Comparison of ENCODE assay signal across 8 cellular contexts in the genomic region with DNA sequence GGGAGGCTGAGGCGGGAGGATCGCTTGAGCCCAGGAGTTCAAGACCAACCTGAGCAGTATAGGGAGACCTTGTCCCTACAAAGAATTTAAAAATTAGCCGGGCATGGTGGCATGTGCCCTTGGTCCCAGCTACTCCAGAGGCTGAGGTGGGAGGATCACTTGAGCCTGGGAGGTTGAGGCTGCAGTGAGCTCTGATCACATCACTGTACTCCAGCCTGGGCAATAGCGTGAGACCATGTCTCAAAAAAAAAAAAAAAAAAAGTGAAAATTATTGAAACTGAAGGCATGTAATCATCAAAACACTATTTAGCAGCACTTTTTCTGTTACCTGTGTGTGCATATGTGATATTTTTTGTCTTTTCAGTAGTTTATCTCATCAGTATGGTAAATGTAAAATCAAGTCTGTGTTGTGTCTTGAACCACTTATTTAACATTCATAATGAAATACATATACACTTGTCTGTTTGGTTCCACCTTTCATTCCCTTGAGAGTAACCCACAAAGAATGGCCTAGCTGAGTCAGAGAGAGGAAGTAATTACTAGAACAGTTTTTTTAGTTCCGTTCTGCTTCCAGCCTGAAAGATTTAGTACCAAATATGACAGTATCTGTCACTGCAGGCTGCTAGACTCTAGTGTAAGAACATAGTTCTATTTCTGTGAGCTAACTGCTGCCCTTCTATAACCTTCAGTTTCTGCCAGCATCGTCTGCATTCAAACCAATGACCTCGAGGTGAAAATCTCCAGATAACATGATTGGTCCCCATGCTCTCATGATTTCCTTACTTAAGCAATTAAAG.
A peak's percentile ranks its signal among the peaks of the same experiment; 100 is the strongest.
DNase-seq lines count a peak whose midpoint lies in the region; FAIRE-seq and TF ChIP-seq lines count a peak whose summit lies in the region.

No MANE protein-coding gene starts in this region.

- peaks cover 16% of the 10 kb centered on the region for H3K4me1 ChIP-seq in Loucy (ENCODE audit: insufficient read depth, low read length, poor library complexity, severe bottlenecking)
- peaks cover 0 to 22% (median 17%) of the 10 kb centered on the region in 4 donors for H3K4me1 ChIP-seq in sigmoid colon
- H3K4me1 ChIP-seq in H9 (ENCODE audit: insufficient read depth, low read length): no peaks in the 10 kb centered on the region

- H3K79me1 ChIP-seq in H9 (ENCODE audit: insufficient read depth, low read depth, low read length, poor library complexity, severe bottlenecking): peaks cover 7% of the 10 kb centered on the region

- peak overlapping the region; percentile 53 for H2AFZ ChIP-seq in Loucy (ENCODE audit: low read length)
- no peak overlapping the region for H2AFZ ChIP-seq in H9 (ENCODE audit: low read length)

- peaks cover 6% of the 10 kb centered on the region; the same call in 1 of the 2 replicates for H3F3A ChIP-seq in Loucy (ENCODE audit: low read depth)

- H3K4me3 Mint-ChIP-seq in H9: no peak overlapping the region

- H3K14ac ChIP-seq in H9 (ENCODE audit: insufficient read depth, low read length): no peak overlapping the region

- H3K4me3 ChIP-seq in Loucy (ENCODE audit: low read length, poor library complexity, severe bottlenecking) (peak overlapping the region; percentile 44), bronchial epithelial cell (ENCODE audit: low read depth, low read length) (no peak overlapping the region), sigmoid colon (no peak overlapping the region)

- no peak overlapping the region for H3K23ac ChIP-seq in H9 (ENCODE audit: insufficient read length, low read depth, low read length)

- no peaks in the 10 kb centered on the region for H3K9me2 ChIP-seq in Loucy (replicated peaks; ENCODE audit: low read depth, low read length)

- no peak overlapping the region for H2BK15ac ChIP-seq in H9 (ENCODE audit: low read depth, low read length)

- H3K27ac Mint-ChIP-seq in H9: peak overlapping the region in 1 of 3 experiments; percentile 29; a peak in 3 of 7 replicates

- H3K27me3 ChIP-seq in Loucy (ENCODE audit: insufficient read depth, low read length, poor library complexity, severe bottlenecking) (no peaks in the 10 kb centered on the region), bronchial epithelial cell (ENCODE audit: control insufficient read depth, insufficient read depth, low read length) (no peaks in the 10 kb centered on the region), sigmoid colon (no peaks in the 10 kb centered on the region), H9 (ENCODE audit: insufficient read depth, low read length) (no peaks in the 10 kb centered on the region)

- no peaks in the 10 kb centered on the region for H4K20me1 ChIP-seq in Loucy (ENCODE audit: insufficient read depth, low read length, poor library complexity, severe bottlenecking)
- H4K20me1 ChIP-seq in H9 (ENCODE audit: control insufficient read depth, insufficient read depth, insufficient read length): no peaks in the 10 kb centered on the region

- no peak overlapping the region for H2BK5ac ChIP-seq in H9 (ENCODE audit: insufficient read length, low read length)

- 65 to 78% methylated on average over 7 of the region's 7 CpGs for WGBS in sigmoid colon, 2 donors
- no CpG with 5 or more reads among the region's 7 CpGs for WGBS in H9 (ENCODE audit: extremely low coverage, insufficient read length, low lambda C conversion rate)

- H2BK120ac ChIP-seq in H9 (ENCODE audit: low read depth, low read length, poor library complexity, severe bottlenecking): no peak overlapping the region

- H3K4ac ChIP-seq in H9 (ENCODE audit: low read depth, low read length): no peak overlapping the region

- no peak overlapping the region for H2BK12ac ChIP-seq in H9 (ENCODE audit: insufficient read length, low read depth, low read length)

- H3K36me3 Mint-ChIP-seq in H9 (ENCODE audit: insufficient read depth in 1 of 3, low read depth in 3 of 3): peaks cover 21 to 46% (median 37%) of the 10 kb centered on the region in 3 experiments

- H3K56ac ChIP-seq in H9 (ENCODE audit: insufficient read length, low read depth, low read length): no peak overlapping the region

- H3T11ph ChIP-seq in H9 (ENCODE audit: low read length): no peak overlapping the region

- H3K23me2 ChIP-seq in H9 (ENCODE audit: insufficient read length, low read depth, low read length, poor library complexity, severe bottlenecking): no peaks in the 10 kb centered on the region

- no peak for TF ChIP-seq CTCF in Loucy (conservative IDR thresholded peaks at IDR 0.05; ENCODE audit: low read length)
- no peak for TF ChIP-seq CTCF in bronchial epithelial cell (IDR thresholded peaks at IDR 0.05; ENCODE audit: insufficient read depth, low read length, severe bottlenecking)
- no peak for TF ChIP-seq CTCF in sigmoid colon (IDR thresholded peaks at IDR 0.05)
- TF ChIP-seq CTCF in H9 (conservative IDR thresholded peaks at IDR 0.05): no peak

- no peak overlapping the region for H4K91ac ChIP-seq in H9 (ENCODE audit: insufficient read length, low read depth, low read length)

- no peaks in the 10 kb centered on the region for H3K79me2 ChIP-seq in Loucy (ENCODE audit: insufficient read depth, low read length)
- H3K79me2 ChIP-seq in H9 (ENCODE audit: insufficient read depth, low read length): peaks cover 7% of the 10 kb centered on the region; the same call in 1 of the 2 replicates

- H2BK20ac ChIP-seq in H9 (ENCODE audit: low read depth, low read length, poor library complexity, severe bottlenecking): no peak overlapping the region

- TF ChIP-seq POLR2A in sigmoid colon (IDR thresholded peaks at IDR 0.05): no peak

- no peaks in the 10 kb centered on the region for H3K27me3 Mint-ChIP-seq in H9 (ENCODE audit: low read depth)

- peak; percentile 64 for DNase-seq in GM18507 (ENCODE audit: extremely low spot score, insufficient read length, low read depth)
- peak; percentile 25 for DNase-seq in H4 (ENCODE audit: low spot score)
- DNase-seq in bronchial epithelial cell (ENCODE audit: low read depth): peak; percentile 43
- DNase-seq in sigmoid colon: no peak
- no peak for DNase-seq in H9
- DNase-seq in activated gamma-delta T cell (lab: John Stamatoyannopoulos, UW): no peak
- DNase-seq in NCI-H82 (lab: John Stamatoyannopoulos, UW): no peak

- no peaks in the 10 kb centered on the region for H3K9me3 ChIP-seq in Loucy (ENCODE audit: insufficient read depth, low read depth, low read length)
- no peaks in the 10 kb centered on the region for H3K9me3 ChIP-seq in sigmoid colon
- H3K9me3 ChIP-seq in H9 (ENCODE audit: control insufficient read depth, low read depth, low read length): no peaks in the 10 kb centered on the region

- H3K27ac ChIP-seq in sigmoid colon (peak overlapping the region; percentile 14 to 66 (median 44)), H9 (ENCODE audit: insufficient read length, low read depth, low read length) (no peak overlapping the region)

- H3K18ac ChIP-seq in H9 (ENCODE audit: insufficient read length, low read depth, low read length): no peak overlapping the region

- intact Hi-C loops in sigmoid colon (cut with DNase I): no loop called here

- H3K4me1 Mint-ChIP-seq in H9: peaks cover 7 to 15% of the 10 kb centered on the region in 2 experiments

- TF ChIP-seq EP300 in sigmoid colon (IDR thresholded peaks at IDR 0.05): no peak

- peak overlapping the region; percentile 45 for H3K4me2 ChIP-seq in Loucy (ENCODE audit: low read depth, low read length, poor library complexity, severe bottlenecking)
- no peak overlapping the region for H3K4me2 ChIP-seq in H9 (ENCODE audit: insufficient read depth, insufficient read length, low read length)

- H4K5ac ChIP-seq in H9 (ENCODE audit: insufficient read length, low read depth, low read length): no peak overlapping the region

- no peak overlapping the region for H4K8ac ChIP-seq in H9 (replicated peaks; ENCODE audit: insufficient read length, low read depth, low read length)

- H3K36me3 ChIP-seq in Loucy (ENCODE audit: insufficient read depth, low read length) (no peaks in the 10 kb centered on the region), bronchial epithelial cell (ENCODE audit: control insufficient read depth, insufficient read depth, low read length) (no peaks in the 10 kb centered on the region), sigmoid colon (peaks cover 0 to 15% (median 2%) of the 10 kb centered on the region in 4 donors)

- no peaks in the 10 kb centered on the region for H3K9me3 Mint-ChIP-seq in H9

- H3K9ac ChIP-seq in Loucy (ENCODE audit: low read depth, low read length, poor library complexity, severe bottlenecking): peak overlapping the region; percentile 17
- no peak overlapping the region for H3K9ac ChIP-seq in H9 (ENCODE audit: extremely low read depth, insufficient read length, low read length)

- no peak overlapping the region for H2AK5ac ChIP-seq in H9 (ENCODE audit: insufficient read length, low read length)

- FAIRE-seq in GM18507 (lab: Jason Lieb, UNC) (peak; percentile 96), bronchial epithelial cell (lab: Jason Lieb, UNC) (no peak)

Comparison
In these comparisons a context has a peak if more than half of its experiments do, and no peak if none do; other contexts are left out.
1. DNase-seq: peak in GM18507 (single experiment), H4 (single experiment) and bronchial epithelial cell (single experiment); none in sigmoid colon (single experiment), H9 (single experiment), activated gamma-delta T cell (single experiment) and NCI-H82 (single experiment).